ENCODE assay signal across 1 cellular context in genomic region chr13:41589434-41589833, GRCh38.
TF ChIP-seq lines count a peak whose summit lies in the region.

No MANE protein-coding gene starts in this region.

TF ChIP-seq in endothelial cell of umbilical vein, 7 proteins besides CTCF, POLR2A, EP300 and RAD21 (continued from another document):
- TF ChIP-seq MAX (IDR thresholded peaks at IDR 0.05; ENCODE audit: insufficient read depth, insufficient read length), result no peak
- no peak for TF ChIP-seq MYC (IDR thresholded peaks at IDR 0.05; ENCODE audit: low read depth, low read length)
- no peak for TF ChIP-seq POLR2AphosphoS5 (IDR thresholded peaks at IDR 0.05; ENCODE audit: insufficient read depth, low read depth, low read length)
- no peak for TF ChIP-seq JUN (IDR thresholded peaks at IDR 0.05; ENCODE audit: borderline replicate concordance, insufficient read depth, insufficient read length, low read depth)
